Comparison of ENCODE assay signal across 13 cellular contexts in the genomic region with DNA sequence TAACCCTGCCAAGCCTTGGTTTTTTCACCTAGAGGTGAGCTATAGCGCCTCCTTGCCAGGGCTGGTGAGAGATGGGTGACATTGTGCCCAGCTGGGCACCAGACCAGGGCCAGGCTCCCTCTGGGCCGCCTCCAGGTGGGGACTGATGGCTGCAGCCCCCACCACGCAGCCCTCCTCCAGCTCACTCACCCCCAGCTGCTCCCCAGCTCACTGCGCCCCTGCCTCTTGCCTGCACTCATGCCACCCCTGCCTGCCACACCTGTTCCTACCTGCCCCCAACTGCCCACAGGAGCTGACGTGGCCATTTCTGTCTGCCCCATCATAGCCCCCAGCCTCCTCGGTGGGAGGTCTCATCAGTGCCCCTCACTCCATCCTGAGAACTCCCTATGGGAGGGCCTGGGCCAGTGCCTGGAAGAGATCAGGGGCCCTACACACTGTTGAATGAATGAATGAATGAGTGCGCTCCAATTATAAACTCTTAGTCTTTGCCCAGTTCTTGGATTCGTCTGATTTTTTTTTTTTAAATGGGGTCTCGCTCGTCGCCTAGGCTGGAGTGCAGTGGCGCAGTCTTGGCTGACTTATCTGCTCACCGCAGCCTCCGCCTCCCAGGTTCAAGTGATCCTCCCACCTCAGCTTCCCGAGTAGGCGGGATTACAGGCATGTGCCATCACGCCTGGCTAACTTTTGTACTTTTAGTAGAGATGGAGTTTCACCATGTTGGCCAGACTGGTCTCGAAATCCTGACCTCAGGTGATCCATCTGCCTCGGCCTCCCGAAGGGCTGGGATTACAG. TPM values are rescaled to one million over a fixed set of nuclear protein-coding genes. Genes with fewer than 3 reads are reported as not detected.
DNase-seq lines count a peak whose midpoint lies in the region; ATAC-seq and TF ChIP-seq lines count a peak whose summit lies in the region.
"Had no signal": no experiment of that assay in that cellular context is flagged by ENCODE, and none has a peak within 500 bp of the region (broad histone marks: within the 10 kb centered on the region; RNA-seq: fewer than 3 reads in every experiment).

No MANE protein-coding gene starts in this region.

- H3K9me3 ChIP-seq in HEK293 (ENCODE audit: control insufficient read depth, insufficient read depth, low read depth, low read length) (no peaks in the 10 kb centered on the region), osteoblast (ENCODE audit: low read depth, low read length) (no peaks in the 10 kb centered on the region)
- H3K9me3 ChIP-seq: tibial artery had no signal

- H3K4me1 ChIP-seq in HEK293 (ENCODE audit: control insufficient read depth, insufficient read depth, low read length) (no peaks in the 10 kb centered on the region), osteoblast (ENCODE audit: insufficient read depth, low read length) (no peaks in the 10 kb centered on the region)
- H3K4me1 ChIP-seq: tibial artery had no signal

- H4K20me1 ChIP-seq in osteoblast (ENCODE audit: insufficient read depth, low read length) = no peaks in the 10 kb centered on the region

- POLR2A ChIA-PET in HEK293 (lab: Yijun Ruan, JAX) = interaction anchor here (0.6 kb wide), 1 partner anchor 269 kb away, joined by 4 read pairs; a partner anchor contains a TSS

- peak overlapping the region; percentile 20 to 43 for H3K4me3 Mint-ChIP-seq in activated T-cell treated with anti-CD3 and anti-CD28 coated beads, Interleukin-2, amount 50 U/mL, for 72 hours
- H3K4me3 Mint-ChIP-seq in activated naive CD8-positive, alpha-beta T cell treated with anti-CD3 and anti-CD28 coated beads, Interleukin-2, amount 50 U/mL, for 24 hours = peak overlapping the region; percentile 55

- no peak overlapping the region for H2AFZ ChIP-seq in osteoblast (ENCODE audit: low read length)

- H3K9me3 Mint-ChIP-seq in activated T-cell treated with anti-CD3 and anti-CD28 coated beads, Interleukin-2, amount 50 U/mL, for 72 hours = no peaks in the 10 kb centered on the region
- H3K9me3 Mint-ChIP-seq in activated naive CD8-positive, alpha-beta T cell treated with anti-CD3 and anti-CD28 coated beads, Interleukin-2, amount 50 U/mL, for 24 hours = no peaks in the 10 kb centered on the region

- H3K27ac Mint-ChIP-seq in activated T-cell treated with anti-CD3 and anti-CD28 coated beads, Interleukin-2, amount 50 U/mL, for 72 hours = peak overlapping the region; percentile 86
- peak overlapping the region; percentile 91 for H3K27ac Mint-ChIP-seq in activated naive CD8-positive, alpha-beta T cell treated with anti-CD3 and anti-CD28 coated beads, Interleukin-2, amount 50 U/mL, for 24 hours

- H3K36me3 Mint-ChIP-seq in activated T-cell treated with anti-CD3 and anti-CD28 coated beads, Interleukin-2, amount 50 U/mL, for 72 hours (ENCODE audit: insufficient read depth in 2 of 2) = peaks cover 9 to 13% of the 10 kb centered on the region in 2 donors
- peaks cover 61% of the 10 kb centered on the region for H3K36me3 Mint-ChIP-seq in activated naive CD8-positive, alpha-beta T cell treated with anti-CD3 and anti-CD28 coated beads, Interleukin-2, amount 50 U/mL, for 24 hours (ENCODE audit: low read depth)

- TF ChIP-seq CTCF in HEK293 (tag by site-specific recombination; IDR thresholded peaks at IDR 0.05) = no peak
- TF ChIP-seq CTCF in osteoblast (IDR thresholded peaks at IDR 0.05; ENCODE audit: extremely low read depth, low read depth, low read length) = no peak

- no peaks in the 10 kb centered on the region for H3K36me3 ChIP-seq in HEK293 (ENCODE audit: control insufficient read depth in 2 of 2, insufficient read depth in 1 of 2, low read length in 2 of 2)
- H3K36me3 ChIP-seq in osteoblast (ENCODE audit: insufficient read depth, low read length) = peaks cover 20% of the 10 kb centered on the region

- H3K27ac ChIP-seq in HEK293 (ENCODE audit: extremely low read depth, low read depth, low read length) = no peak overlapping the region
- H3K27ac ChIP-seq in osteoblast (ENCODE audit: low read depth, low read length) = no peak overlapping the region
- H3K27ac ChIP-seq: tibial artery had no signal

- H3K79me2 ChIP-seq in osteoblast (ENCODE audit: insufficient read depth, low read length) = no peaks in the 10 kb centered on the region

- H3K27me3 ChIP-seq in osteoblast (ENCODE audit: insufficient read depth, low read length) = no peaks in the 10 kb centered on the region

- H3K4me3 ChIP-seq in HEK293 (ENCODE audit: low read depth, low read length) = no peak overlapping the region
- H3K4me3 ChIP-seq in osteoblast (ENCODE audit: insufficient read depth, low read length) = no peak overlapping the region
- H3K4me3 ChIP-seq: tibial artery had no signal

- H3K4me2 ChIP-seq in osteoblast (ENCODE audit: insufficient read depth, low read length) = no peak overlapping the region

- DNase-seq in activated T-cell treated with anti-CD3 and anti-CD28 coated beads, Interleukin-2, amount 50 U/mL, for 72 hours = no peak
- no peak for DNase-seq in activated T-cell treated with anti-CD3 and anti-CD28 coated beads, Interleukin-2, amount 50 U/mL, for 48 hours
- DNase-seq in activated naive CD8-positive, alpha-beta T cell treated with anti-CD3 and anti-CD28 coated beads, Interleukin-2, amount 50 U/mL, for 24 hours = no peak
- peak; percentile 26 for DNase-seq in osteoblast (ENCODE audit: insufficient read length, low spot score, missing footprints)
- DNase-seq in NCI-H2227 (lab: John Stamatoyannopoulos, UW; ENCODE audit: unreplicated experiment) = no peak
- DNase-seq in NCI-H524 treated with DMSO at 0.1 percent for 48 hours (lab: John Stamatoyannopoulos, UW) = no peak
- no peak for DNase-seq in activated gamma-delta T cell treated with Interleukin-2 at 50 U/mL for 16 hours
- DNase-seq: activated gamma-delta T cell; effector CD4-positive, alpha-beta T cell; NCI-H1694; NCI-H526 treated with DMSO at 0.1 percent for 48 hours; tibial artery had no signal

- CTCF ChIA-PET in HEK293 (lab: Yijun Ruan, JAX) = interaction anchor here (0.7 to 5.6 kb wide), 4 partner anchors 26 to 86 kb away, joined by 3 to 57 read pairs (median 4); no protein-coding TSS in a partner anchor

- ATAC-seq in activated T-cell treated with anti-CD3 and anti-CD28 coated beads, Interleukin-2, amount 50 U/mL, for 72 hours (replicated peaks in 1 of 2) = no peak
- no peak for ATAC-seq in activated naive CD8-positive, alpha-beta T cell treated with anti-CD3 and anti-CD28 coated beads, Interleukin-2, amount 50 U/mL, for 24 hours

- no peaks in the 10 kb centered on the region for H3K27me3 Mint-ChIP-seq in activated T-cell treated with anti-CD3 and anti-CD28 coated beads, Interleukin-2, amount 50 U/mL, for 72 hours (ENCODE audit: low read depth)
- no peaks in the 10 kb centered on the region for H3K27me3 Mint-ChIP-seq in activated naive CD8-positive, alpha-beta T cell treated with anti-CD3 and anti-CD28 coated beads, Interleukin-2, amount 50 U/mL, for 24 hours

- peaks cover 50% of the 10 kb centered on the region for H3K4me1 Mint-ChIP-seq in activated T-cell treated with anti-CD3 and anti-CD28 coated beads, Interleukin-2, amount 50 U/mL, for 72 hours (ENCODE audit: low read depth)
- H3K4me1 Mint-ChIP-seq in activated naive CD8-positive, alpha-beta T cell treated with anti-CD3 and anti-CD28 coated beads, Interleukin-2, amount 50 U/mL, for 24 hours = peaks cover 86% of the 10 kb centered on the region

TF ChIP-seq in HEK293, 187 proteins besides CTCF, POLR2A, EP300 and RAD21:
- no peak for TF ChIP-seq ZNF394 (tag by site-specific recombination; IDR thresholded peaks at IDR 0.05; ENCODE audit: borderline replicate concordance)
- peak; percentile 46; the same call in 1 of the 2 replicates for TF ChIP-seq EGR2 (tag by site-specific recombination; IDR thresholded peaks at IDR 0.05; ENCODE audit: low read depth)
- peak; percentile 69 for TF ChIP-seq ZFHX2 (tag by site-specific recombination; conservative IDR thresholded peaks at IDR 0.05)
- TF ChIP-seq GLIS2 (tag by site-specific recombination; IDR thresholded peaks at IDR 0.05) = peak; percentile 31; the same call in 1 of the 2 replicates

RNA-seq across cellular contexts. Expression of a gene that starts 26.4 kb away (rescaled TPM):
- 10 to 100 TPM; 36.0 to 40.5 TPM for total RNA-seq in activated T-cell treated with anti-CD3 and anti-CD28 coated beads, Interleukin-2, amount 50 U/mL, for 72 hours
- 46.0 and 48.5 TPM in 2 replicates for total RNA-seq in osteoblast

RNA-seq across cellular contexts. Expression of a gene that starts 36.6 kb away (rescaled TPM):
- total RNA-seq in activated T-cell treated with anti-CD3 and anti-CD28 coated beads, Interleukin-2, amount 50 U/mL, for 72 hours = 100 to 1,000 TPM in 1 of 2 donors, 10 to 100 TPM in 1; 95.4 to 130 TPM
- total RNA-seq in osteoblast = 11.2 and 12.7 TPM in 2 replicates
